9 cellular contexts compared by ENCODE assay signal in the genomic region with DNA sequence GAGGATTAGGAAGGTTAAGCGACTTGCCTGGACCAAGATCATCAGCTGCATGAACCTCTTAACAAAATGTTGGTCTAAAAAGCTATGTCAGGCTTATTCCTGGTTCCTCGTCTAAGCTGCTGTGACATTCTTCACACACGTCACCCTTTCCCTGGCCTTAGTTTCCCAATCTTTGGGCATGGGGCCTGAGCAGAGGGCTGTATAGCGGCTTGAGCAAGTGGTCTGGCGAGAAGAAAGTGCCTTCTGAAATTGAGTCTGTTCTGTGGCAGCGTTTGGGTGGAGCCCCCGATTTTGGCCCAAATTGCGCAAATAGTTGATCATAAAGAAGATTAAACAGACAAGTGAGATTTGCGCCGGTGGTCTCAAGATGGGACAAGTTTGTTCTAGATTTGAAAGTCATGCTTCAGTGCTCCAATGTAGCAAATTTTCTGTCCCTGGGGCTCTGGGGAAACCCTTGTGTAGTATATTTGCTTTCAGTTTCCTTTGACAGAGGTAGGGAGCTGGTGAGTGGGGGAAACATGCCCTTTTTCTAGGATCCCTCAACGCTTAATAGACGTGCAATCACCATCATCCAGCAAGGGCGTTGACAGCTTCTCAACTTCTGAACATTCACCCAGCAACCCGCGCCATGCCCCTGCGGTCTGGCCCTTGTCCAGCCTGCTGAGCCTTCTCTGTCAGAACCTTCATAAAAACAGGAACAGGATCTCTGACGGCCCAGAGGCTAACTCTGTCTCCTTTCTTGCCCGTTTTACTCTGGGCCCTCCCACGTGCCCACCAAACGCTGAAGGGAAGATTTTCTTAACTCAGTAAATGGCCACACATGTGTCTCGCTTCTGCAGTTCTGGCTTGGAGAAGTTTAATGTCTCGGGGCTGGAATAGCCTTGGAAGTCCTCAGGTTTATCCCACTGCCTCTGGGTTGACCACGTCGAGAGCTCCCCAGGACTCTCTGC. TPM values are rescaled to one million over a fixed set of nuclear protein-coding genes. Genes with fewer than 3 reads are reported as not detected.
A peak's percentile ranks its signal among the peaks of the same experiment; 100 is the strongest.
DNase-seq lines count a peak whose midpoint lies in the region; ATAC-seq, FAIRE-seq and TF ChIP-seq lines count a peak whose summit lies in the region.
"Had no signal": no experiment of that assay in that cellular context is flagged by ENCODE, and none has a peak within 500 bp of the region (broad histone marks: within the 10 kb centered on the region; RNA-seq: fewer than 3 reads in every experiment).

No MANE protein-coding gene starts in this region.

- DNase-seq in CD8-positive, alpha-beta T cell = peak in 5 of 7 experiments; percentile 21 to 54 (median 25)
- peak in 2 of 3 experiments; percentile 12 to 22 for DNase-seq in activated CD8-positive, alpha-beta memory T cell treated with anti-CD3 and anti-CD28 coated beads for 48 hours (ENCODE audit: low read depth in 2 of 3, low spot score in 2 of 3)
- DNase-seq in keratinocyte (ENCODE audit: low read depth, low spot score) (no peak), tibial artery (peak; percentile 74 to 81), NCI-H1694 (lab: John Stamatoyannopoulos, UW) (no peak), WERI-Rb-1 (no peak)

- H3K4me3 Mint-ChIP-seq in CD8-positive, alpha-beta T cell = peak overlapping the region; percentile 64

- peak overlapping the region; percentile 61 for H3K4me2 ChIP-seq in keratinocyte (ENCODE audit: control insufficient read depth, extremely low read depth, insufficient read depth, low read depth, low read length)

- H2AFZ ChIP-seq in keratinocyte (ENCODE audit: control insufficient read depth, low read length) = no peak overlapping the region

- H3K9ac ChIP-seq in keratinocyte (ENCODE audit: control insufficient read depth, extremely low read depth, insufficient read depth, low read length) = no peak overlapping the region

- H3K27me3 ChIP-seq in CD8-positive, alpha-beta T cell (ENCODE audit: insufficient read depth, low read length) = no peaks in the 10 kb centered on the region
- H3K27me3 ChIP-seq in keratinocyte (ENCODE audit: control insufficient read depth, extremely low read depth, insufficient read depth, low read length) (no peaks in the 10 kb centered on the region), tibial artery (peaks cover 0 to 14% of the 10 kb centered on the region in 2 donors), WERI-Rb-1 (ENCODE audit: insufficient read depth, low read depth, severe bottlenecking) (peaks cover 34% of the 10 kb centered on the region)
- H3K27me3 ChIP-seq: pancreas had no signal

- no peak overlapping the region for H3K27ac ChIP-seq in CD8-positive, alpha-beta T cell (ENCODE audit: low read depth, low read length)
- H3K27ac ChIP-seq in keratinocyte (ENCODE audit: control insufficient read depth, insufficient read depth, low read length) = peak overlapping the region; percentile 37
- H3K27ac ChIP-seq in tibial artery = no peak overlapping the region
- no peak overlapping the region for H3K27ac ChIP-seq in WERI-Rb-1
- H3K27ac ChIP-seq: pancreas had no signal

- no peaks in the 10 kb centered on the region for H3K9me3 Mint-ChIP-seq in CD8-positive, alpha-beta T cell

- intact Hi-C loops in CD8-positive, alpha-beta T cell (cut with DNase I, micrococcal nuclease) = no loop called here
- intact Hi-C loops in tibial artery (cut with DNase I; ENCODE audit: low total_unique reads) = no loop called here

- peaks cover 12% of the 10 kb centered on the region for H3K4me1 ChIP-seq in CD8-positive, alpha-beta T cell (ENCODE audit: insufficient read depth, low read length)
- H3K4me1 ChIP-seq in keratinocyte (ENCODE audit: control insufficient read depth, extremely low read depth, insufficient read depth, low read length) (peaks cover 16% of the 10 kb centered on the region), tibial artery (no peaks in the 10 kb centered on the region)
- H3K4me1 ChIP-seq: pancreas had no signal

- no peaks in the 10 kb centered on the region for H3K36me3 Mint-ChIP-seq in CD8-positive, alpha-beta T cell

- no peaks in the 10 kb centered on the region for H3K9me3 ChIP-seq in CD8-positive, alpha-beta T cell (ENCODE audit: low read length)
- H3K9me3 ChIP-seq in keratinocyte (ENCODE audit: control insufficient read depth, low read depth, low read length) (no peaks in the 10 kb centered on the region), tibial artery (no peaks in the 10 kb centered on the region), WERI-Rb-1 (ENCODE audit: severe bottlenecking) (no peaks in the 10 kb centered on the region)
- H3K9me3 ChIP-seq: pancreas had no signal

- H3K4me1 Mint-ChIP-seq in CD8-positive, alpha-beta T cell (ENCODE audit: low read depth) = peaks cover 31% of the 10 kb centered on the region

- no peaks in the 10 kb centered on the region for H3K36me3 ChIP-seq in CD8-positive, alpha-beta T cell (ENCODE audit: insufficient read depth, low read length)
- H3K36me3 ChIP-seq in keratinocyte (ENCODE audit: control insufficient read depth in 2 of 2, extremely low read depth in 1 of 2, insufficient read depth in 2 of 2, low read length in 2 of 2) (no peaks in the 10 kb centered on the region), tibial artery (no peaks in the 10 kb centered on the region), WERI-Rb-1 (no peaks in the 10 kb centered on the region)
- H3K36me3 ChIP-seq: pancreas had no signal

- H3K27ac Mint-ChIP-seq in CD8-positive, alpha-beta T cell = peak overlapping the region; percentile 69

- no peaks in the 10 kb centered on the region for H3K27me3 Mint-ChIP-seq in CD8-positive, alpha-beta T cell (ENCODE audit: low read depth)

- CTCF ChIA-PET in CD8-positive, alpha-beta T cell (lab: Charles Lee) = interaction anchor here (1.2 to 1.3 kb wide), 2 partner anchors 42 to 62 kb away, joined by 3 read pairs; no protein-coding TSS in a partner anchor

- H3K4me3 ChIP-seq in CD8-positive, alpha-beta T cell (ENCODE audit: low read depth, low read length) = no peak overlapping the region
- no peak overlapping the region for H3K4me3 ChIP-seq in keratinocyte (ENCODE audit: control insufficient read depth in 2 of 3, extremely low read depth in 1 of 3, insufficient read depth in 2 of 3, low read depth in 1 of 3, low read length in 3 of 3)
- no peak overlapping the region for H3K4me3 ChIP-seq in tibial artery
- no peak overlapping the region for H3K4me3 ChIP-seq in WERI-Rb-1 (ENCODE audit: low read depth, low read length)
- H3K4me3 ChIP-seq: pancreas had no signal

- TF ChIP-seq CTCF in CD8-positive, alpha-beta T cell (IDR thresholded peaks at IDR 0.05) = no peak
- TF ChIP-seq CTCF in keratinocyte (optimal IDR thresholded peaks at IDR 0.05 in 1 of 3, IDR thresholded peaks at IDR 0.05 in 1 of 3, conservative IDR thresholded peaks at IDR 0.05 in 1 of 3; ENCODE audit: extremely low read depth in 1 of 3, insufficient read depth in 2 of 3, low read length in 3 of 3) (no peak), tibial artery (IDR thresholded peaks at IDR 0.05) (no peak), WERI-Rb-1 (IDR thresholded peaks at IDR 0.05; ENCODE audit: low read depth, low read length) (no peak)

- no peaks in the 10 kb centered on the region for H4K20me1 ChIP-seq in keratinocyte (ENCODE audit: control insufficient read depth, extremely low read depth, insufficient read depth, low read length)

- no peak for FAIRE-seq in keratinocyte (lab: Jason Lieb, UNC)
- FAIRE-seq: pancreas had no signal

- ATAC-seq in CD8-positive, alpha-beta T cell = peak; percentile 80
- ATAC-seq in GM19452 (IDR thresholded peaks at IDR 0.05; ENCODE audit: unreplicated experiment) (peak; percentile 68), HG03457 (IDR thresholded peaks at IDR 0.05; ENCODE audit: unreplicated experiment) (peak; percentile 45)

- no peaks in the 10 kb centered on the region for H3K79me2 ChIP-seq in keratinocyte (ENCODE audit: control insufficient read depth, insufficient read depth, low read length)

- POLR2A ChIA-PET in CD8-positive, alpha-beta T cell (lab: Charles Lee) = interaction anchor here (1.0 kb wide), 1 partner anchor 56 kb away, joined by 4 read pairs; no protein-coding TSS in a partner anchor

- no peaks in the 10 kb centered on the region for H3K9me1 ChIP-seq in keratinocyte (ENCODE audit: control insufficient read depth, extremely low read depth, insufficient read depth, low read length)

- dilution Hi-C loops in keratinocyte (cut with MboI; ENCODE audit: extremely low pct_ligation_motif_present, low sequenced_read_pairs) = no loop called here

RNA-seq across cellular contexts. Expression of gene CCND2, which starts 58.4 kb away (rescaled TPM):
- total RNA-seq in CD8-positive, alpha-beta T cell = 100 to 1,000 TPM; 155 TPM
- polyA plus RNA-seq in keratinocyte = 310 to 574 TPM (median 324 TPM) in 3 replicates
- polyA plus RNA-seq in keratinocyte (2011; ENCODE audit: low read depth) = 74.2 TPM
- 295 and 360 TPM in 2 replicates for polyA plus RNA-seq in keratinocyte (2011; cell fraction: cytosol; rRNA removed)
- 465 and 473 TPM in 2 replicates for polyA plus RNA-seq in keratinocyte (2011; cell fraction: nucleus; rRNA removed)
- polyA plus RNA-seq in keratinocyte (2012; ENCODE audit: low replicate concordance) = 120 and 269 TPM in 2 replicates
- polyA minus RNA-seq in keratinocyte = 1,197 to 1,430 TPM (median 1,326 TPM) in 3 replicates
- polyA minus RNA-seq in keratinocyte (2011; cell fraction: cytosol; rRNA and poly(A)+ RNA removed) = 872 TPM
- 589 and 1,049 TPM in 2 replicates for polyA minus RNA-seq in keratinocyte (2011; cell fraction: nucleus; rRNA and poly(A)+ RNA removed)

Comparison
In these comparisons a context has a peak if more than half of its experiments do, and no peak if none do; other contexts are left out.
1. DNase-seq: peak in CD8-positive, alpha-beta T cell (5 of 7), activated CD8-positive, alpha-beta memory T cell treated with anti-CD3 and anti-CD28 coated beads for 48 hours (2 of 3) and tibial artery (2 of 2); none in keratinocyte (single experiment), NCI-H1694 (single experiment) and WERI-Rb-1 (single experiment).
2. Peak in every context shown above with its lines, with median percentiles within 50 percentile points of each other: ATAC-seq.